Comparison of ENCODE assay signal across 1 cellular context in genomic region chr1:53850082-53850673, GRCh38.
TF ChIP-seq lines count a peak whose summit lies in the region.

No MANE protein-coding gene starts in this region.

TF ChIP-seq in HepG2, 621 proteins besides CTCF, POLR2A, EP300 and RAD21:
- no peak for TF ChIP-seq ZNF737 (CRISPR knock-in tag; IDR thresholded peaks at IDR 0.05; ENCODE audit: borderline replicate concordance)
- TF ChIP-seq CENPBD1 (CRISPR knock-in tag; IDR thresholded peaks at IDR 0.05; ENCODE audit: borderline replicate concordance, low read depth) = no peak
- no peak for TF ChIP-seq CEBPB (IDR thresholded peaks at IDR 0.05; ENCODE audit: borderline replicate concordance, low read depth, low read length)
- no peak for TF ChIP-seq ATF5 (CRISPR knock-in tag; IDR thresholded peaks at IDR 0.05; ENCODE audit: low read depth)
- TF ChIP-seq MLX (CRISPR knock-in tag; IDR thresholded peaks at IDR 0.05) = no peak
- TF ChIP-seq ZKSCAN1 (IDR thresholded peaks at IDR 0.05; ENCODE audit: low read length) = 0 out of 2 replicates have a peak, but pooled peaks have one; percentile 39
- TF ChIP-seq ZNF660 (CRISPR knock-in tag; IDR thresholded peaks at IDR 0.05; ENCODE audit: borderline replicate concordance, low read depth) = no peak
